19 cellular contexts compared by ENCODE assay signal in genomic region chr12:113831016-113831415, GRCh38.
DNase-seq lines count a peak whose midpoint lies in the region; ATAC-seq, FAIRE-seq and TF ChIP-seq lines count a peak whose summit lies in the region.
"Had no signal": no experiment of that assay in that cellular context is flagged by ENCODE, and none has a peak within 500 bp of the region (broad histone marks: within the 10 kb centered on the region; RNA-seq: fewer than 3 reads in every experiment).

No MANE protein-coding gene starts in this region.

- no peaks in the 10 kb centered on the region for H3K27me3 Mint-ChIP-seq in neural crest cell (ENCODE audit: low read depth)
- H3K27me3 Mint-ChIP-seq: memory B cell had no signal

- H3K36me3 ChIP-seq in SJCRH30 (no peaks in the 10 kb centered on the region), endothelial cell of umbilical vein (ENCODE audit: control insufficient read depth in 2 of 2, extremely low read depth in 1 of 2, insufficient read depth in 2 of 2, low read length in 2 of 2) (no peaks in the 10 kb centered on the region)

- peak overlapping the region; percentile 37 for H3K27ac ChIP-seq in SJCRH30
- peak overlapping the region; percentile 42 for H3K27ac ChIP-seq in endothelial cell of umbilical vein (ENCODE audit: insufficient read depth, low read depth, low read length)
- H3K27ac ChIP-seq: foreskin keratinocyte, suprapubic skin had no signal

- FAIRE-seq in endothelial cell of umbilical vein (lab: Jason Lieb, UNC), result peak; percentile 91
- FAIRE-seq: D721Med had no signal

- no peak overlapping the region for H3K4me3 Mint-ChIP-seq in neural crest cell
- H3K4me3 Mint-ChIP-seq: activated T-cell treated with anti-CD3 and anti-CD28 coated beads, Interleukin-2, amount 50 U/mL, for 72 hours; memory B cell had no signal

- H4K20me1 ChIP-seq in endothelial cell of umbilical vein (replicated peaks; ENCODE audit: control insufficient read depth, extremely low read depth, insufficient read depth, low read length), result no peaks in the 10 kb centered on the region

- CTCF ChIA-PET in endothelial cell of umbilical vein (lab: Charles Lee), result interaction anchor here (1.0 to 1.5 kb wide), 2 partner anchors 33 to 70 kb away, joined by 3 read pairs; no protein-coding TSS in a partner anchor

- H3K9ac ChIP-seq in endothelial cell of umbilical vein (replicated peaks; ENCODE audit: extremely low read depth, insufficient read depth, low read length), result peak overlapping the region; percentile 11

- no peaks in the 10 kb centered on the region for H3K79me2 ChIP-seq in endothelial cell of umbilical vein (ENCODE audit: control insufficient read depth, insufficient read depth, low read length)

- DNase-seq in EH (ENCODE audit: low read depth), result peak; percentile 82
- DNase-seq in SJCRH30, result no peak
- DNase-seq in endothelial cell of umbilical vein (ENCODE audit: low read depth, low spot score), result peak; percentile 76
- DNase-seq in neural crest cell (ENCODE audit: low read depth, low spot score), result no peak
- DNase-seq in NCI-H526 (lab: John Stamatoyannopoulos, UW), result no peak
- no peak for DNase-seq in DMS53 treated with DMSO at 0.1 percent for 48 hours (lab: John Stamatoyannopoulos, UW; ENCODE audit: unreplicated experiment)
- no peak for DNase-seq in stimulated activated CD4-positive, alpha-beta T cell treated with anti-CD3 and anti-CD28 coated beads, Interleukin-12 subunit alpha, Interleukin-12 subunit beta, amount 100 ng/mL, for 4 hours
- DNase-seq: activated CD4-positive, alpha-beta T cell treated with anti-CD3 and anti-CD28 coated beads, Interleukin-2, amount 50 U/mL, for 1 hour; activated T-cell treated with anti-CD3 and anti-CD28 coated beads, Interleukin-2, amount 50 U/mL, for 72 hours; AML-193; amygdala; MV-4-11; posterior cingulate gyrus; SIG-M5 had no signal

- dilution Hi-C loops in endothelial cell of umbilical vein (cut with MboI; ENCODE audit: extremely low pct_ligation_motif_present, low sequenced_read_pairs), result no loop called here

- intact Hi-C loops in endothelial cell of umbilical vein (cut with micrococcal nuclease), result loop anchor here (5.0 kb wide), 2 partner anchors 81 to 369 kb away; no protein-coding TSS in a partner anchor

- H2AFZ ChIP-seq in endothelial cell of umbilical vein (ENCODE audit: low read depth, low read length), result no peak overlapping the region

- H3K4me3 ChIP-seq in SJCRH30 (no peak overlapping the region; the same call in 1 of the 2 replicates), endothelial cell of umbilical vein (replicated peaks in 1 of 3; ENCODE audit: insufficient read depth in 1 of 3, low read depth in 1 of 3, low read length in 3 of 3) (no peak overlapping the region)
- H3K4me3 ChIP-seq: suprapubic skin had no signal

- no peak for TF ChIP-seq CTCF in endothelial cell of umbilical vein (IDR thresholded peaks at IDR 0.05; ENCODE audit: extremely low read depth in 1 of 2, insufficient read depth in 1 of 2, low read depth in 1 of 2, low read length in 2 of 2)
- no peak for TF ChIP-seq CTCF in neural crest cell (conservative IDR thresholded peaks at IDR 0.05)

- H3K9me3 Mint-ChIP-seq in neural crest cell, result no peaks in the 10 kb centered on the region
- H3K9me3 Mint-ChIP-seq: activated T-cell treated with anti-CD3 and anti-CD28 coated beads, Interleukin-2, amount 50 U/mL, for 72 hours; memory B cell had no signal

- peak overlapping the region; percentile 22 for H3K27ac Mint-ChIP-seq in neural crest cell (ENCODE audit: unreplicated experiment)
- H3K27ac Mint-ChIP-seq: activated T-cell treated with anti-CD3 and anti-CD28 coated beads, Interleukin-2, amount 50 U/mL, for 72 hours; memory B cell had no signal

- no peaks in the 10 kb centered on the region for H3K27me3 ChIP-seq in SJCRH30
- no peaks in the 10 kb centered on the region for H3K27me3 ChIP-seq in endothelial cell of umbilical vein (ENCODE audit: control insufficient read depth in 2 of 2, insufficient read depth in 2 of 2, low read length in 2 of 2)
- H3K27me3 ChIP-seq: foreskin keratinocyte, suprapubic skin had no signal

- POLR2A ChIA-PET in endothelial cell of umbilical vein (lab: Charles Lee), result no interaction called here

- no TSS peak for BruUV-seq in endothelial cell of umbilical vein (replicated peaks; lab: Mats Ljungman, UMichigan)

- H3K4me2 ChIP-seq in endothelial cell of umbilical vein (ENCODE audit: insufficient read depth, low read length), result peak overlapping the region; percentile 36

- no peaks in the 10 kb centered on the region for H3K36me3 Mint-ChIP-seq in neural crest cell (ENCODE audit: low read depth)

- peaks cover 4% of the 10 kb centered on the region for H3K4me1 Mint-ChIP-seq in neural crest cell

- no peak for TF ChIP-seq POLR2A in endothelial cell of umbilical vein (IDR thresholded peaks at IDR 0.05; ENCODE audit: low read depth, low read length)

- no peak for ATAC-seq in GM21381 (IDR thresholded peaks at IDR 0.05; ENCODE audit: unreplicated experiment)
- ATAC-seq: activated T-cell treated with anti-CD3 and anti-CD28 coated beads, Interleukin-2, amount 50 U/mL, for 72 hours had no signal

- no peaks in the 10 kb centered on the region for H3K9me1 ChIP-seq in endothelial cell of umbilical vein (replicated peaks; ENCODE audit: control insufficient read depth, extremely low read depth, insufficient read depth, low read length)

- H3K4me1 ChIP-seq in SJCRH30 (peaks cover 12% of the 10 kb centered on the region), endothelial cell of umbilical vein (ENCODE audit: control insufficient read depth, extremely low read depth, insufficient read depth, low read length) (peaks cover 13% of the 10 kb centered on the region)
- H3K4me1 ChIP-seq: foreskin keratinocyte, suprapubic skin had no signal

- H3K9me3 ChIP-seq in SJCRH30 (replicated peaks), result no peaks in the 10 kb centered on the region
- no peaks in the 10 kb centered on the region for H3K9me3 ChIP-seq in endothelial cell of umbilical vein (replicated peaks; ENCODE audit: control insufficient read depth, insufficient read depth, low read length)
- H3K9me3 ChIP-seq: suprapubic skin had no signal

TF ChIP-seq in endothelial cell of umbilical vein, 7 proteins besides CTCF, POLR2A, EP300 and RAD21:
- TF ChIP-seq JUN (IDR thresholded peaks at IDR 0.05; ENCODE audit: borderline replicate concordance, insufficient read depth, insufficient read length, low read depth) (peak; percentile 44), MAX (IDR thresholded peaks at IDR 0.05; ENCODE audit: insufficient read depth, insufficient read length) (no peak)

Comparison
In these comparisons a context has a peak if more than half of its experiments do, and no peak if none do; other contexts are left out.
1. DNase-seq: peak in EH (single experiment) and endothelial cell of umbilical vein (single experiment); none in SJCRH30 (0 of 2), neural crest cell (single experiment), NCI-H526 (0 of 2), DMS53 treated with DMSO at 0.1 percent for 48 hours (single experiment) and stimulated activated CD4-positive, alpha-beta T cell treated with anti-CD3 and anti-CD28 coated beads, Interleukin-12 subunit alpha, Interleukin-12 subunit beta, amount 100 ng/mL, for 4 hours (single experiment).